ENCODE assay signal across 8 cellular contexts in the genomic region with DNA sequence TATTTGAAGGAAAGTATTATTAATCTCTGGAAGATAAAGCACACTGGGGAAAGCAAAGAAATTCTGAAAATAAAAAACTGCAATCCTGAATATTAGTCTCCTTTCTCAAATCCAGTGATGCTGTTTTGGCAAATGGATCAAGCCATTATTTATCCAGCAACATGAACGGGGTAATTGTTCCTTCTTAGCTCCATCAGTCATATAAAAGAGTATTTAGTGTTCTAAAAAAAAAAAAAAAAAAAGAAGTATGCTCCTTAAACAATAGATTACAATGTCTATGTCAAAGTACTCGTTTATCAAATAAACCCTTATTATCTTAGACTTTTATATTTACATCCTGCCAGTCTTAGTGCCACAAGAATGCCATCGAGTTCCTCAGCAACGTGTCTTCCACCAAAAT. TPM values are rescaled to one million over a fixed set of nuclear protein-coding genes. Genes with fewer than 3 reads are reported as not detected.
DNase-seq lines count a peak whose midpoint lies in the region; ATAC-seq and TF ChIP-seq lines count a peak whose summit lies in the region.

No MANE protein-coding gene starts in this region.

- H3K27ac Mint-ChIP-seq in activated T-cell treated with anti-CD3 and anti-CD28 coated beads, Interleukin-2, amount 50 U/mL, for 72 hours, result peak overlapping the region; percentile 75

- TF ChIP-seq CTCF in ascending aorta (IDR thresholded peaks at IDR 0.05) (no peak), liver (IDR thresholded peaks at IDR 0.05; ENCODE audit: low read depth, low read length, missing input control) (no peak), transverse colon (IDR thresholded peaks at IDR 0.05) (no peak)

- H3K9me3 Mint-ChIP-seq in activated T-cell treated with anti-CD3 and anti-CD28 coated beads, Interleukin-2, amount 50 U/mL, for 72 hours, result peaks cover 2% of the 10 kb centered on the region in 2 donors

- 5% methylated on average over 4 of the region's 4 CpGs for WGBS in liver
- whole genome bisulfite sequencing in transverse colon (ENCODE audit: low coverage in 1 of 2), 2 donors, result 4 to 6% methylated on average over 4 of the region's 4 CpGs

- ATAC-seq in activated T-cell treated with anti-CD3 and anti-CD28 coated beads, Interleukin-2, amount 50 U/mL, for 72 hours (replicated peaks in 1 of 2), result no peak
- ATAC-seq in GM21390 (IDR thresholded peaks at IDR 0.05; ENCODE audit: unreplicated experiment), result no peak
- ATAC-seq in GM19328 (IDR thresholded peaks at IDR 0.05; ENCODE audit: unreplicated experiment), result no peak

- H3K9me3 ChIP-seq in ascending aorta (no peaks in the 10 kb centered on the region), liver (ENCODE audit: control insufficient read depth in 4 of 4, low read length in 3 of 4) (no peaks in the 10 kb centered on the region), transverse colon (no peaks in the 10 kb centered on the region)

- H3K4me1 ChIP-seq in ascending aorta (peaks cover 5 to 18% of the 10 kb centered on the region in 2 donors), liver (ENCODE audit: control insufficient read depth in 4 of 4, insufficient read depth in 4 of 4, low read length in 3 of 4) (peaks cover 6 to 42% (median 27%) of the 10 kb centered on the region in 4 donors), transverse colon (peaks cover 0 to 37% (median 16%) of the 10 kb centered on the region in 4 donors)

- TF ChIP-seq RAD21 in liver (IDR thresholded peaks at IDR 0.05), result no peak

- no peak for DNase-seq in activated T-cell treated with anti-CD3 and anti-CD28 coated beads, Interleukin-2, amount 50 U/mL, for 72 hours
- DNase-seq in activated T-cell treated with anti-CD3 and anti-CD28 coated beads, Interleukin-2, amount 50 U/mL, for 1 hour, result no peak
- DNase-seq in ascending aorta (ENCODE audit: low spot score in 2 of 2), result no peak
- no peak for DNase-seq in transverse colon
- no peak for DNase-seq in NOMO-1 treated with DMSO at 0.1 percent for 48 hours (lab: John Stamatoyannopoulos, UW; ENCODE audit: unreplicated experiment)

- TF ChIP-seq POLR2A in transverse colon (IDR thresholded peaks at IDR 0.05), result no peak

- H3K9ac ChIP-seq in liver (ENCODE audit: low read depth in 1 of 2, low read length in 2 of 2), result peak overlapping the region; percentile 31 to 67

- peak overlapping the region; percentile 93 to 97 for H3K4me3 Mint-ChIP-seq in activated T-cell treated with anti-CD3 and anti-CD28 coated beads, Interleukin-2, amount 50 U/mL, for 72 hours

- H3K27ac ChIP-seq in ascending aorta, result peak overlapping the region in 1 of 2 donors; percentile 87
- no peak overlapping the region for H3K27ac ChIP-seq in liver (ENCODE audit: low read depth in 1 of 2, low read length in 2 of 2)
- peak overlapping the region; percentile 91 to 94 (median 92) for H3K27ac ChIP-seq in transverse colon

- H3K4me3 ChIP-seq in ascending aorta (peak overlapping the region; percentile 83 to 95), liver (ENCODE audit: low read depth in 1 of 3, low read length in 3 of 3) (peak overlapping the region in 2 of 3 donors; percentile 67 to 98), transverse colon (peak overlapping the region in 3 of 4 donors; percentile 71 to 88 (median 84))

- intact Hi-C loops in ascending aorta (cut with DNase I) (loop anchor here (5.0 to 10.0 kb wide), 5 partner anchors 82 to 420 kb away; partner anchors contain the start of genes ARHGAP20 and ZC3H12C), transverse colon (cut with DNase I; ENCODE audit: low total_unique reads) (no loop called here)

- no peaks in the 10 kb centered on the region for H3K36me3 ChIP-seq in ascending aorta
- H3K36me3 ChIP-seq in liver (ENCODE audit: control insufficient read depth in 4 of 4, insufficient read depth in 3 of 4, low read depth in 1 of 4, low read length in 3 of 4), result peaks cover 0 to 2% (median 0%) of the 10 kb centered on the region in 4 donors
- H3K36me3 ChIP-seq in transverse colon, result no peaks in the 10 kb centered on the region

- no peaks in the 10 kb centered on the region for H3K27me3 ChIP-seq in ascending aorta
- no peaks in the 10 kb centered on the region for H3K27me3 ChIP-seq in liver (ENCODE audit: control insufficient read depth in 4 of 4, insufficient read depth in 4 of 4, low read length in 3 of 4)
- peaks cover 61% of the 10 kb centered on the region for H3K27me3 ChIP-seq in transverse colon

- peaks cover 70% of the 10 kb centered on the region for H3K4me1 Mint-ChIP-seq in activated T-cell treated with anti-CD3 and anti-CD28 coated beads, Interleukin-2, amount 50 U/mL, for 72 hours (ENCODE audit: low read depth)

- in situ Hi-C loops in transverse colon (cut with MboI; ENCODE audit: low pct_ligation_motif_present in 1 of 4, low pct_unique_long_range_greater_than_20kb in 1 of 4, low sequenced_read_pairs in 3 of 4), result no loop called here

- no peak for TF ChIP-seq EP300 in transverse colon (IDR thresholded peaks at IDR 0.05; ENCODE audit: low read depth)

- H3K36me3 Mint-ChIP-seq in activated T-cell treated with anti-CD3 and anti-CD28 coated beads, Interleukin-2, amount 50 U/mL, for 72 hours (ENCODE audit: insufficient read depth in 2 of 2), result peaks cover 0 to 1% of the 10 kb centered on the region in 2 donors

- peaks cover 6% of the 10 kb centered on the region for H3K27me3 Mint-ChIP-seq in activated T-cell treated with anti-CD3 and anti-CD28 coated beads, Interleukin-2, amount 50 U/mL, for 72 hours (ENCODE audit: low read depth)

TF ChIP-seq in liver, 16 proteins besides CTCF, POLR2A, EP300 and RAD21:
- no peak for TF ChIP-seq REST (IDR thresholded peaks at IDR 0.05)
- no peak for TF ChIP-seq EGR1 (IDR thresholded peaks at IDR 0.05; ENCODE audit: low read depth in 2 of 2)
TF ChIP-seq in liver: peak in this region for 0.

RNA-seq across cellular contexts. Expression of gene RDX, which starts 1.3 kb away (rescaled TPM):
- total RNA-seq in activated T-cell treated with anti-CD3 and anti-CD28 coated beads, Interleukin-2, amount 50 U/mL, for 72 hours, result 10 to 100 TPM; 49.0 to 56.5 TPM
- 105 TPM for total RNA-seq in ascending aorta
- total RNA-seq in liver, result 10 to 100 TPM; 49.1 to 58.7 TPM
- 100 to 1,000 TPM in 1 of 2 donors, 10 to 100 TPM in 1; 19.9 to 116 TPM for polyA plus RNA-seq in liver
- total RNA-seq in transverse colon, result 10 to 100 TPM; 16.8 to 34.8 (median 21.9) TPM

Comparison
In these comparisons a context has a peak if more than half of its experiments do, and no peak if none do; other contexts are left out.
1. H3K27ac ChIP-seq: peak in transverse colon (4 of 4); none in liver (0 of 2).
2. Peak in every context shown above with its lines, with median percentiles within 50 percentile points of each other: H3K4me3 ChIP-seq.